ENCODE assay signal across 24 cellular contexts in genomic region chr6:152091851-152092341, GRCh38.
DNase-seq lines count a peak whose midpoint lies in the region; ATAC-seq, FAIRE-seq and TF ChIP-seq lines count a peak whose summit lies in the region.
"Had no signal": no experiment of that assay in that cellular context is flagged by ENCODE, and none has a peak within 500 bp of the region (broad histone marks: within the 10 kb centered on the region; RNA-seq: fewer than 3 reads in every experiment).

No MANE protein-coding gene starts in this region.

- no peaks in the 10 kb centered on the region for H3K9me3 Mint-ChIP-seq in activated CD4-positive, alpha-beta memory T cell treated with anti-CD3 and anti-CD28 coated beads for 36 hours
- H3K9me3 Mint-ChIP-seq: activated T-cell treated with anti-CD3 and anti-CD28 coated beads, Interleukin-2, amount 50 U/mL, for 72 hours; stimulated activated naive CD8-positive, alpha-beta T cell treated with anti-CD3 and anti-CD28 coated beads, Interleukin-15, Interleukin-2, amounts not matched to agents 100 ng/mL and 50 ng/mL, for 24 hours had no signal

- BruUV-seq in PC-3 (replicated peaks; lab: Mats Ljungman, UMichigan): no TSS peak

- no peak for TF ChIP-seq CTCF in AG10803 (conservative IDR thresholded peaks at IDR 0.05; ENCODE audit: low read length)
- TF ChIP-seq CTCF in PC-3 (conservative IDR thresholded peaks at IDR 0.05; ENCODE audit: low read depth, low read length): no peak
- TF ChIP-seq CTCF in cardiac fibroblast (IDR thresholded peaks at IDR 0.05; ENCODE audit: low read depth, low read length): no peak
- TF ChIP-seq CTCF in keratinocyte (optimal IDR thresholded peaks at IDR 0.05 in 1 of 3, IDR thresholded peaks at IDR 0.05 in 1 of 3, conservative IDR thresholded peaks at IDR 0.05 in 1 of 3; ENCODE audit: extremely low read depth in 1 of 3, insufficient read depth in 2 of 3, low read length in 3 of 3): no peak

- H3K36me3 ChIP-seq in PC-3 (ENCODE audit: low read depth, low read length): no peaks in the 10 kb centered on the region
- no peaks in the 10 kb centered on the region for H3K36me3 ChIP-seq in keratinocyte (ENCODE audit: control insufficient read depth in 2 of 2, extremely low read depth in 1 of 2, insufficient read depth in 2 of 2, low read length in 2 of 2)
- H3K36me3 ChIP-seq: gastroesophageal sphincter, neutrophil had no signal

- peak overlapping the region; percentile 36; the same call in 1 of the 2 replicates for H2AFZ ChIP-seq in PC-3 (ENCODE audit: low read length)
- H2AFZ ChIP-seq in keratinocyte (ENCODE audit: control insufficient read depth, low read length): peak overlapping the region; percentile 61

- H3F3A ChIP-seq in PC-3 (ENCODE audit: low read length, unreplicated experiment): no peaks in the 10 kb centered on the region

- H3K27ac Mint-ChIP-seq in activated CD4-positive, alpha-beta memory T cell treated with anti-CD3 and anti-CD28 coated beads for 36 hours: no peak overlapping the region
- H3K27ac Mint-ChIP-seq: activated T-cell treated with anti-CD3 and anti-CD28 coated beads, Interleukin-2, amount 50 U/mL, for 72 hours; stimulated activated naive CD8-positive, alpha-beta T cell treated with anti-CD3 and anti-CD28 coated beads, Interleukin-15, Interleukin-2, amounts not matched to agents 100 ng/mL and 50 ng/mL, for 24 hours; T-helper 17 cell had no signal

- no peaks in the 10 kb centered on the region for H3K79me2 ChIP-seq in PC-3 (ENCODE audit: low read length)
- H3K79me2 ChIP-seq in keratinocyte (ENCODE audit: control insufficient read depth, insufficient read depth, low read length): no peaks in the 10 kb centered on the region

- H4K20me1 ChIP-seq in PC-3 (ENCODE audit: low read length) (no peaks in the 10 kb centered on the region), keratinocyte (ENCODE audit: control insufficient read depth, extremely low read depth, insufficient read depth, low read length) (no peaks in the 10 kb centered on the region)

- H3K4me3 ChIP-seq in AG10803 (ENCODE audit: low read length) (no peak overlapping the region), PC-3 (ENCODE audit: low read length) (no peak overlapping the region), cardiac fibroblast (replicated peaks in 1 of 2; ENCODE audit: low read depth in 2 of 2, low read length in 2 of 2) (no peak overlapping the region), keratinocyte (ENCODE audit: control insufficient read depth in 2 of 3, extremely low read depth in 1 of 3, insufficient read depth in 2 of 3, low read depth in 1 of 3, low read length in 3 of 3) (no peak overlapping the region)
- H3K4me3 ChIP-seq: dorsolateral prefrontal cortex, gastroesophageal sphincter, skin epidermis had no signal

- dilution Hi-C loops in keratinocyte (cut with MboI; ENCODE audit: extremely low pct_ligation_motif_present, low sequenced_read_pairs): no loop called here

- POLR2A ChIA-PET in PC-3 (lab: Charles Lee; ENCODE audit: unreplicated experiment): no interaction called here
- POLR2A ChIA-PET in activated CD4-positive, alpha-beta memory T cell treated with anti-CD3 and anti-CD28 coated beads for 36 hours (lab: Charles Lee): no interaction called here

- H3K27ac ChIP-seq in PC-3 (ENCODE audit: low read length) (peak overlapping the region; percentile 63), keratinocyte (ENCODE audit: control insufficient read depth, insufficient read depth, low read length) (peak overlapping the region; percentile 43)
- H3K27ac ChIP-seq: dorsolateral prefrontal cortex, gastroesophageal sphincter, neutrophil had no signal

- H3K9ac ChIP-seq in PC-3 (ENCODE audit: low read length): no peak overlapping the region
- no peak overlapping the region for H3K9ac ChIP-seq in keratinocyte (ENCODE audit: control insufficient read depth, extremely low read depth, insufficient read depth, low read length)

- intact Hi-C loops in PC-3 (cut with micrococcal nuclease): no loop called here
- intact Hi-C loops in activated CD4-positive, alpha-beta memory T cell treated with anti-CD3 and anti-CD28 coated beads for 36 hours (cut with micrococcal nuclease): no loop called here

- CTCF ChIA-PET in PC-3 (lab: Charles Lee): no interaction called here
- CTCF ChIA-PET in activated CD4-positive, alpha-beta memory T cell treated with anti-CD3 and anti-CD28 coated beads for 36 hours (lab: Charles Lee): interaction anchor here (1.0 kb wide), 1 partner anchor 34 kb away, joined by 3 read pairs; no protein-coding TSS in a partner anchor

- no peak overlapping the region for H3K4me3 Mint-ChIP-seq in activated CD4-positive, alpha-beta memory T cell treated with anti-CD3 and anti-CD28 coated beads for 36 hours
- H3K4me3 Mint-ChIP-seq: activated T-cell treated with anti-CD3 and anti-CD28 coated beads, Interleukin-2, amount 50 U/mL, for 72 hours; stimulated activated naive CD8-positive, alpha-beta T cell treated with anti-CD3 and anti-CD28 coated beads, Interleukin-15, Interleukin-2, amounts not matched to agents 100 ng/mL and 50 ng/mL, for 24 hours; T-helper 17 cell had no signal

- H3K9me1 ChIP-seq in keratinocyte (ENCODE audit: control insufficient read depth, extremely low read depth, insufficient read depth, low read length): no peaks in the 10 kb centered on the region

- DNase-seq in AG10803 (ENCODE audit: low read depth) (peak; percentile 79), PC-3 (peak; percentile 70), cardiac fibroblast (ENCODE audit: low read depth in 2 of 2) (peak; percentile 65 to 76), keratinocyte (ENCODE audit: low read depth, low spot score) (no peak), GM19240 (ENCODE audit: insufficient read length, low spot score) (no peak)
- no peak for DNase-seq in stimulated activated naive CD4-positive, alpha-beta T cell (lab: John Stamatoyannopoulos, UW)
- DNase-seq in activated CD4-positive, alpha-beta memory T cell treated with anti-CD3 and anti-CD28 coated beads for 36 hours: no peak
- DNase-seq: activated CD4-positive, alpha-beta T cell treated with anti-CD3 and anti-CD28 coated beads, Interleukin-2, amount 50 U/mL, for 1 hour; activated T-cell treated with anti-CD3 and anti-CD28 coated beads, Interleukin-2, amount 50 U/mL, for 72 hours; AML-193; amygdala; dorsolateral prefrontal cortex; Kasumi-1; NCI-H2081 treated with DMSO at 0.1 percent for 48 hours; NCI-H774; SHP77; T-helper 17 cell had no signal

- ATAC-seq in PC-3: peak; percentile 44
- ATAC-seq in GM18909 (IDR thresholded peaks at IDR 0.05; ENCODE audit: poor library complexity, unreplicated experiment): no peak
- ATAC-seq: activated T-cell treated with anti-CD3 and anti-CD28 coated beads, Interleukin-2, amount 50 U/mL, for 72 hours; gastroesophageal sphincter; HCT116; T-helper 17 cell had no signal

- no peaks in the 10 kb centered on the region for H3K36me3 Mint-ChIP-seq in activated CD4-positive, alpha-beta memory T cell treated with anti-CD3 and anti-CD28 coated beads for 36 hours

- H3K9me3 ChIP-seq in PC-3 (ENCODE audit: low read length) (no peaks in the 10 kb centered on the region), keratinocyte (ENCODE audit: control insufficient read depth, low read depth, low read length) (no peaks in the 10 kb centered on the region)
- H3K9me3 ChIP-seq: gastroesophageal sphincter, neutrophil had no signal

- H3K27me3 Mint-ChIP-seq in activated CD4-positive, alpha-beta memory T cell treated with anti-CD3 and anti-CD28 coated beads for 36 hours: no peaks in the 10 kb centered on the region
- H3K27me3 Mint-ChIP-seq: stimulated activated naive CD8-positive, alpha-beta T cell treated with anti-CD3 and anti-CD28 coated beads, Interleukin-15, Interleukin-2, amounts not matched to agents 100 ng/mL and 50 ng/mL, for 24 hours had no signal

- H3K9me2 ChIP-seq in PC-3 (replicated peaks; ENCODE audit: low read length): no peaks in the 10 kb centered on the region

- peaks cover 58% of the 10 kb centered on the region for H3K4me1 ChIP-seq in PC-3 (ENCODE audit: insufficient read depth, low read length)
- H3K4me1 ChIP-seq in keratinocyte (ENCODE audit: control insufficient read depth, extremely low read depth, insufficient read depth, low read length): peaks cover 62% of the 10 kb centered on the region
- H3K4me1 ChIP-seq: gastroesophageal sphincter had no signal

- peaks cover 2% of the 10 kb centered on the region for H3K4me1 Mint-ChIP-seq in activated CD4-positive, alpha-beta memory T cell treated with anti-CD3 and anti-CD28 coated beads for 36 hours (ENCODE audit: low read depth)
- H3K4me1 Mint-ChIP-seq: T-helper 17 cell had no signal

- H3K27me3 ChIP-seq in PC-3 (ENCODE audit: low read length) (no peaks in the 10 kb centered on the region), keratinocyte (ENCODE audit: control insufficient read depth, extremely low read depth, insufficient read depth, low read length) (no peaks in the 10 kb centered on the region)
- H3K27me3 ChIP-seq: dorsolateral prefrontal cortex, gastroesophageal sphincter, neutrophil had no signal

- FAIRE-seq in keratinocyte (lab: Jason Lieb, UNC): peak; percentile 90
- FAIRE-seq: urothelium cell line had no signal

- peak overlapping the region; percentile 53 for H3K4me2 ChIP-seq in PC-3 (ENCODE audit: low read length)
- peak overlapping the region; percentile 38 for H3K4me2 ChIP-seq in keratinocyte (ENCODE audit: control insufficient read depth, extremely low read depth, insufficient read depth, low read depth, low read length)

Comparison
In these comparisons a context has a peak if more than half of its experiments do, and no peak if none do; other contexts are left out.
1. DNase-seq: peak in AG10803 (single experiment), PC-3 (single experiment) and cardiac fibroblast (2 of 2); none in keratinocyte (single experiment), GM19240 (single experiment), stimulated activated naive CD4-positive, alpha-beta T cell (0 of 6) and activated CD4-positive, alpha-beta memory T cell treated with anti-CD3 and anti-CD28 coated beads for 36 hours (single experiment).